1 cellular context compared by ENCODE assay signal in genomic region chrX:66760648-66761047, GRCh38.
TF ChIP-seq lines count a peak whose summit lies in the region.

No MANE protein-coding gene starts in this region.

TF ChIP-seq in GM12878, 131 proteins besides CTCF, POLR2A, EP300 and RAD21 (continued from another document):
- no peak for TF ChIP-seq REST (IDR thresholded peaks at IDR 0.05; ENCODE audit: low read depth, low read length)
- no peak for TF ChIP-seq MAX (IDR thresholded peaks at IDR 0.05; ENCODE audit: low read depth, low read length)
- TF ChIP-seq ZBTB40 (IDR thresholded peaks at IDR 0.05; ENCODE audit: borderline replicate concordance), result no peak
- TF ChIP-seq NR2F1 (conservative IDR thresholded peaks at IDR 0.05), result no peak
- no peak for TF ChIP-seq ZBED1 (IDR thresholded peaks at IDR 0.05; ENCODE audit: borderline replicate concordance)
- TF ChIP-seq SMAD5 (IDR thresholded peaks at IDR 0.05; ENCODE audit: low read depth), result no peak
